ENCODE assay signal across 16 cellular contexts in genomic region chr1:96944743-96945142, GRCh38.
DNase-seq lines count a peak whose midpoint lies in the region; TF ChIP-seq lines count a peak whose summit lies in the region.
"Had no signal": no experiment of that assay in that cellular context is flagged by ENCODE, and none has a peak within 500 bp of the region (broad histone marks: within the 10 kb centered on the region; RNA-seq: fewer than 3 reads in every experiment).

No MANE protein-coding gene starts in this region.

- H3K4me3 Mint-ChIP-seq in nephron = no peak overlapping the region
- no peak overlapping the region for H3K4me3 Mint-ChIP-seq in activated CD4-positive, alpha-beta T cell treated with anti-CD3 and anti-CD28 coated beads, Interleukin-2, amount 10 ng/mL, durations not matched to agents 7 days and 5 days
- H3K4me3 Mint-ChIP-seq: B cell; CD4-positive, CD25-positive, alpha-beta regulatory T cell; CD8-positive, alpha-beta memory T cell; H9 had no signal

- H3K36me3 Mint-ChIP-seq in nephron (ENCODE audit: low read depth) = no peaks in the 10 kb centered on the region
- H3K36me3 Mint-ChIP-seq in activated CD4-positive, alpha-beta T cell treated with anti-CD3 and anti-CD28 coated beads, Interleukin-2, amount 10 ng/mL, durations not matched to agents 7 days and 5 days (ENCODE audit: low read depth) = no peaks in the 10 kb centered on the region
- H3K36me3 Mint-ChIP-seq: CD4-positive, CD25-positive, alpha-beta regulatory T cell; CD8-positive, alpha-beta memory T cell had no signal

- POLR2A ChIA-PET in activated CD4-positive, alpha-beta T cell treated with anti-CD3 and anti-CD28 coated beads, Interleukin-2, amount 10 ng/mL, durations not matched to agents 7 days and 5 days (lab: Charles Lee) = no interaction called here

- DNase-seq in DMS79 (lab: John Stamatoyannopoulos, UW) (peak; percentile 65), NCI-H187 (lab: John Stamatoyannopoulos, UW) (peak; percentile 32 to 58), left kidney (ENCODE audit: low read depth, low spot score) (peak; percentile 39), medulla oblongata (ENCODE audit: extremely low spot score) (no peak), GM19240 (ENCODE audit: insufficient read length, low spot score) (no peak)
- DNase-seq in activated CD4-positive, alpha-beta T cell treated with anti-CD3 and anti-CD28 coated beads, Interleukin-2, amount 10 ng/mL, durations not matched to agents 7 days and 5 days = no peak
- DNase-seq: CD4-positive, CD25-positive, alpha-beta regulatory T cell; CD8-positive, alpha-beta memory T cell; COR-L47; DMS 273 treated with DMSO at 0.1 percent for 48 hours; DMS53; GDM1; H9; IMR-90 had no signal

- CTCF ChIA-PET in activated CD4-positive, alpha-beta T cell treated with anti-CD3 and anti-CD28 coated beads, Interleukin-2, amount 10 ng/mL, durations not matched to agents 7 days and 5 days (lab: Charles Lee) = no interaction called here

- H3K27me3 Mint-ChIP-seq in nephron (ENCODE audit: low read depth) = no peaks in the 10 kb centered on the region
- H3K27me3 Mint-ChIP-seq in activated CD4-positive, alpha-beta T cell treated with anti-CD3 and anti-CD28 coated beads, Interleukin-2, amount 10 ng/mL, durations not matched to agents 7 days and 5 days = peaks cover 1% of the 10 kb centered on the region

- peak overlapping the region in 2 of 3 experiments; percentile 65 to 73 for H3K27ac Mint-ChIP-seq in nephron
- no peak overlapping the region for H3K27ac Mint-ChIP-seq in activated CD4-positive, alpha-beta T cell treated with anti-CD3 and anti-CD28 coated beads, Interleukin-2, amount 10 ng/mL, durations not matched to agents 7 days and 5 days
- H3K27ac Mint-ChIP-seq: B cell; CD4-positive, CD25-positive, alpha-beta regulatory T cell; CD8-positive, alpha-beta memory T cell; H9 had no signal

- no peak for TF ChIP-seq CTCF in nephron (IDR thresholded peaks at IDR 0.05; ENCODE audit: unreplicated experiment in 3 of 3)

- no peaks in the 10 kb centered on the region for H3K9me3 Mint-ChIP-seq in nephron
- no peaks in the 10 kb centered on the region for H3K9me3 Mint-ChIP-seq in activated CD4-positive, alpha-beta T cell treated with anti-CD3 and anti-CD28 coated beads, Interleukin-2, amount 10 ng/mL, durations not matched to agents 7 days and 5 days
- H3K9me3 Mint-ChIP-seq: CD8-positive, alpha-beta memory T cell; H9 had no signal

- peaks cover 10% of the 10 kb centered on the region for H3K4me1 Mint-ChIP-seq in nephron
- no peaks in the 10 kb centered on the region for H3K4me1 Mint-ChIP-seq in activated CD4-positive, alpha-beta T cell treated with anti-CD3 and anti-CD28 coated beads, Interleukin-2, amount 10 ng/mL, durations not matched to agents 7 days and 5 days
- H3K4me1 Mint-ChIP-seq: B cell; CD4-positive, CD25-positive, alpha-beta regulatory T cell; CD8-positive, alpha-beta memory T cell; H9 had no signal

Comparison
In these comparisons a context has a peak if more than half of its experiments do, and no peak if none do; other contexts are left out.
1. DNase-seq: peak in DMS79 (single experiment), NCI-H187 (2 of 2) and left kidney (single experiment); none in activated CD4-positive, alpha-beta T cell treated with anti-CD3 and anti-CD28 coated beads, Interleukin-2, amount 10 ng/mL, durations not matched to agents 7 days and 5 days (single experiment), medulla oblongata (single experiment) and GM19240 (single experiment).